9 cellular contexts compared by ENCODE assay signal in genomic region chr16:74501484-74502479, GRCh38.
DNase-seq lines count a peak whose midpoint lies in the region; ATAC-seq and TF ChIP-seq lines count a peak whose summit lies in the region.
"Had no signal": no experiment of that assay in that cellular context is flagged by ENCODE, and none has a peak within 500 bp of the region (broad histone marks: within the 10 kb centered on the region; RNA-seq: fewer than 3 reads in every experiment).

No MANE protein-coding gene starts in this region.

- WGBS in tibial nerve, 2 donors: 40 to 43% methylated on average over 7 of the region's 7 CpGs

- DNase-seq in activated naive CD4-positive, alpha-beta T cell treated with anti-CD3 and anti-CD28 coated beads, Interleukin-2, amount 50 U/mL, for 72 hours (ENCODE audit: low spot score in 2 of 2): no peak
- peak; percentile 69 for DNase-seq in astrocyte of the hippocampus (ENCODE audit: low read depth, low spot score)
- no peak for DNase-seq in tibial nerve (ENCODE audit: low spot score in 2 of 2)
- no peak for DNase-seq in SW 1271 (lab: John Stamatoyannopoulos, UW)
- no peak for DNase-seq in ecto neural progenitor cell (ENCODE audit: low spot score)
- DNase-seq in T-helper 2 cell treated with Interferon-gamma antibody and Interleukin-4, amounts not matched to agents 5 μg/mL and 100 μg/mL, for 36 hours (ENCODE audit: low spot score): no peak
- DNase-seq: left lung had no signal

- no peaks in the 10 kb centered on the region for H3K27me3 ChIP-seq in layer of hippocampus (ENCODE audit: control insufficient read depth, insufficient read depth, low read length)
- no peaks in the 10 kb centered on the region for H3K27me3 ChIP-seq in tibial nerve
- H3K27me3 ChIP-seq: left lung had no signal

- H3K27ac Mint-ChIP-seq in activated naive CD4-positive, alpha-beta T cell treated with anti-CD3 and anti-CD28 coated beads, Interleukin-2, amount 50 U/mL, for 24 hours: peak overlapping the region; percentile 17
- H3K27ac Mint-ChIP-seq in activated naive CD4-positive, alpha-beta T cell treated with anti-CD3 and anti-CD28 coated beads, Interleukin-2, amount 50 U/mL, for 72 hours: peak overlapping the region in 1 of 2 donors; percentile 44
- H3K27ac Mint-ChIP-seq in T-helper 2 cell treated with Interferon-gamma antibody and Interleukin-4, amounts not matched to agents 5 μg/mL and 100 μg/mL, for 36 hours: no peak overlapping the region

- TF ChIP-seq CTCF in tibial nerve (IDR thresholded peaks at IDR 0.05): no peak

- H3K36me3 Mint-ChIP-seq in activated naive CD4-positive, alpha-beta T cell treated with anti-CD3 and anti-CD28 coated beads, Interleukin-2, amount 50 U/mL, for 24 hours: peaks cover 5% of the 10 kb centered on the region
- H3K36me3 Mint-ChIP-seq in activated naive CD4-positive, alpha-beta T cell treated with anti-CD3 and anti-CD28 coated beads, Interleukin-2, amount 50 U/mL, for 72 hours: peaks cover 0 to 5% of the 10 kb centered on the region in 2 donors
- peaks cover 23% of the 10 kb centered on the region for H3K36me3 Mint-ChIP-seq in T-helper 2 cell treated with Interferon-gamma antibody and Interleukin-4, amounts not matched to agents 5 μg/mL and 100 μg/mL, for 36 hours (ENCODE audit: low read depth)

- no peaks in the 10 kb centered on the region for H3K9me3 ChIP-seq in tibial nerve
- H3K9me3 ChIP-seq: left lung had no signal

- H3K27ac ChIP-seq in layer of hippocampus (ENCODE audit: low read depth, low read length) (peak overlapping the region; percentile 76), tibial nerve (peak overlapping the region; percentile 43 to 86 (median 74))
- H3K27ac ChIP-seq: left lung had no signal

- TF ChIP-seq POLR2A in tibial nerve (IDR thresholded peaks at IDR 0.05): no peak

- no peak overlapping the region for H3K4me3 Mint-ChIP-seq in activated naive CD4-positive, alpha-beta T cell treated with anti-CD3 and anti-CD28 coated beads, Interleukin-2, amount 50 U/mL, for 24 hours
- no peak overlapping the region for H3K4me3 Mint-ChIP-seq in T-helper 2 cell treated with Interferon-gamma antibody and Interleukin-4, amounts not matched to agents 5 μg/mL and 100 μg/mL, for 36 hours

- no peaks in the 10 kb centered on the region for H3K9me3 Mint-ChIP-seq in activated naive CD4-positive, alpha-beta T cell treated with anti-CD3 and anti-CD28 coated beads, Interleukin-2, amount 50 U/mL, for 24 hours
- no peaks in the 10 kb centered on the region for H3K9me3 Mint-ChIP-seq in activated naive CD4-positive, alpha-beta T cell treated with anti-CD3 and anti-CD28 coated beads, Interleukin-2, amount 50 U/mL, for 72 hours
- H3K9me3 Mint-ChIP-seq in T-helper 2 cell treated with Interferon-gamma antibody and Interleukin-4, amounts not matched to agents 5 μg/mL and 100 μg/mL, for 36 hours: no peaks in the 10 kb centered on the region

- TF ChIP-seq EP300 in tibial nerve (IDR thresholded peaks at IDR 0.05): no peak

- no peaks in the 10 kb centered on the region for H3K27me3 Mint-ChIP-seq in activated naive CD4-positive, alpha-beta T cell treated with anti-CD3 and anti-CD28 coated beads, Interleukin-2, amount 50 U/mL, for 24 hours
- no peaks in the 10 kb centered on the region for H3K27me3 Mint-ChIP-seq in T-helper 2 cell treated with Interferon-gamma antibody and Interleukin-4, amounts not matched to agents 5 μg/mL and 100 μg/mL, for 36 hours (ENCODE audit: low read depth)

- H3K4me3 ChIP-seq in tibial nerve: no peak overlapping the region
- H3K4me3 ChIP-seq: left lung had no signal

- ATAC-seq in activated naive CD4-positive, alpha-beta T cell treated with anti-CD3 and anti-CD28 coated beads, Interleukin-2, amount 50 U/mL, for 72 hours: no peak
- ATAC-seq: left lung had no signal

- H3K36me3 ChIP-seq in tibial nerve: peaks cover 0 to 4% (median 0%) of the 10 kb centered on the region in 3 donors

- H3K4me1 Mint-ChIP-seq in activated naive CD4-positive, alpha-beta T cell treated with anti-CD3 and anti-CD28 coated beads, Interleukin-2, amount 50 U/mL, for 24 hours: peaks cover 20% of the 10 kb centered on the region
- H3K4me1 Mint-ChIP-seq in T-helper 2 cell treated with Interferon-gamma antibody and Interleukin-4, amounts not matched to agents 5 μg/mL and 100 μg/mL, for 36 hours (ENCODE audit: low read depth): peaks cover 2% of the 10 kb centered on the region

- H3K4me1 ChIP-seq in tibial nerve: peaks cover 0 to 48% (median 11%) of the 10 kb centered on the region in 4 donors
- H3K4me1 ChIP-seq: left lung had no signal
